ENCODE assay signal across 1 cellular context in the genomic region with DNA sequence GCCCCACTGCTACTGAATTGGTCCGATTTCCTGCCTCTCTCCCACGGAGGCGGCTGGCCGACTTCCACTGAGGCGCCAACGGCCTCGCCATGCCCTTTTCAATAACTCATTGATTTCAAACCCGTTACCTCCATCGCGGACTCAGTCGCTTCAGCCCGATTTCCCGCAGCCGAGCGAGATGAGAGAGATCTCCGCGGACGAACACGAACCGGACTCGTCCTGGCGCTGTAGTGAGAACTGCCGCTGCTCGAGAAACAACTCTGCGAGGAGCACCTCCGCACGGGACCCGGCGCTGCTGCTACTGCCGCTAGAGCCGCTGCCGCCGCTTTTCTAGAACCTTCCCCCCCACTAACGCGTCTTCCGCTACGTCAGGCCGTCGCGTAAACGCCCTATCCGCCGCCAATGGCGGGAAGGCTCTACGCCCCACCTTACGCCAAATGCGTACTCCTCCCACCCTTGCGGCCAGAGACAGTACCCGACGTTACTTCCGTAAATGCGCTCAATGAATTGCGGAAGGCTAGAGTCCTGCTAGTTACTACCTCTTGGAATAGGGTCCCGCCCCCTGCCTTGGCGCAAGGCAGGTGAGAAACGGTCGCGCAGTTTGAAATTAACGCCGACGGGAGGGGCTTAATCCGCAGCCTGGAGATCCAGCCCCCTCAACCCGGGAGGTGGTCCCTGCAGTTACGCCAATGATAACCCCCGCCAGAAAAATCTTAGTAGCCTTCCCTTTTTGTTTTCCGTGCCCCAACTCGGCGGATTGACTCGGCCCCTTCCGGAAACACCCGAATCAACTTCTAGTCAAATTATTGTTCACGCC.
TF ChIP-seq lines count a peak whose summit lies in the region.

TSS of gene HNRNPA2B1 (minus strand) at position 303 of the 817 bp plus-strand sequence. CDS start at position 134, 169 bp downstream.

TF ChIP-seq in HepG2, 621 proteins besides CTCF, POLR2A, EP300 and RAD21 (continued from another document and continues in another):
- no peak for TF ChIP-seq NR2C2 (CRISPR knock-in tag; IDR thresholded peaks at IDR 0.05; ENCODE audit: borderline replicate concordance)
- TF ChIP-seq ZIK1 (CRISPR knock-in tag; IDR thresholded peaks at IDR 0.05; ENCODE audit: borderline replicate concordance, low read depth): no peak
- 0 out of 2 replicates have a peak, but pooled peaks have one; percentile 11 for TF ChIP-seq CCDC6 (CRISPR knock-in tag; IDR thresholded peaks at IDR 0.05)
- no peak for TF ChIP-seq MEIS1 (CRISPR knock-in tag; IDR thresholded peaks at IDR 0.05; ENCODE audit: borderline replicate concordance)
- TF ChIP-seq AGO2 (optimal IDR thresholded peaks at IDR 0.05; ENCODE audit: low read depth, low read length): peak; percentile 97
- TF ChIP-seq ZEB1 (IDR thresholded peaks at IDR 0.05; ENCODE audit: insufficient replicate concordance, low read depth): peak; percentile 83
- TF ChIP-seq, protein P1, sequence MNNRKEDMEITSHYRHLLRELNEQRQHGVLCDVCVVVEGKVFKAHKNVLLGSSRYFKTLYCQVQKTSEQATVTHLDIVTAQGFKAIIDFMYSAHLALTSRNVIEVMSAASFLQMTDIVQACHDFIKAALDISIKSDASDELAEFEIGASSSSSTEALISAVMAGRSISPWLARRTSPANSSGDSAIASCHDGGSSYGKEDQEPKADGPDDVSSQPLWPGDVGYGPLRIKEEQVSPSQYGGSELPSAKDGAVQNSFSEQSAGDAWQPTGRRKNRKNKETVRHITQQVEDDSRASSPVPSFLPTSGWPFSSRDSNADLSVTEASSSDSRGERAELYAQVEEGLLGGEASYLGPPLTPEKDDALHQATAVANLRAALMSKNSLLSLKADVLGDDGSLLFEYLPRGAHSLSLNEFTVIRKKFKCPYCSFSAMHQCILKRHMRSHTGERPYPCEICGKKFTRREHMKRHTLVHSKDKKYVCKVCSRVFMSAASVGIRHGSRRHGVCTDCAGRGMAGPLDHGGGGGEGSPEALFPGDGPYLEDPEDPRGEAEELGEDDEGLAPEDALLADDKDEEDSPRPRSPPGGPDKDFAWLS (CRISPR knock-in tag; IDR thresholded peaks at IDR 0.05; ENCODE audit: borderline replicate concordance): no peak
- no peak for TF ChIP-seq AKAP8 (CRISPR knock-in tag; IDR thresholded peaks at IDR 0.05)
- TF ChIP-seq ERF (CRISPR knock-in tag; IDR thresholded peaks at IDR 0.05): peak; percentile 77; the same call in 1 of the 2 replicates
- TF ChIP-seq SIX1 (CRISPR knock-in tag; IDR thresholded peaks at IDR 0.05; ENCODE audit: borderline replicate concordance): 0 out of 2 replicates have a peak, but pooled peaks have one; percentile 22
- TF ChIP-seq ZNF136 (CRISPR knock-in tag; IDR thresholded peaks at IDR 0.05; ENCODE audit: low read depth): 0 out of 2 replicates have a peak, but pooled peaks have one; percentile 59
- no peak for TF ChIP-seq ZNF432 (CRISPR knock-in tag; IDR thresholded peaks at IDR 0.05; ENCODE audit: borderline replicate concordance)
- no peak for TF ChIP-seq DDIT3 (CRISPR knock-in tag; IDR thresholded peaks at IDR 0.05)
- TF ChIP-seq SYNCRIP (IDR thresholded peaks at IDR 0.05; ENCODE audit: insufficient read depth, low read depth, low read length): no peak
- TF ChIP-seq ARID5B (CRISPR knock-in tag; IDR thresholded peaks at IDR 0.05): peak; percentile 32; the same call in 1 of the 2 replicates
- TF ChIP-seq ZNF674 (CRISPR knock-in tag; IDR thresholded peaks at IDR 0.05; ENCODE audit: low read depth): no peak
- no peak for TF ChIP-seq ZNF101 (CRISPR knock-in tag; IDR thresholded peaks at IDR 0.05; ENCODE audit: borderline replicate concordance, low read depth)
- TF ChIP-seq ZNF34 (CRISPR knock-in tag; IDR thresholded peaks at IDR 0.05; ENCODE audit: borderline replicate concordance): no peak
- peak; percentile 90 for TF ChIP-seq ZNF232 (CRISPR knock-in tag; IDR thresholded peaks at IDR 0.05; ENCODE audit: borderline replicate concordance)
- TF ChIP-seq, protein P2, sequence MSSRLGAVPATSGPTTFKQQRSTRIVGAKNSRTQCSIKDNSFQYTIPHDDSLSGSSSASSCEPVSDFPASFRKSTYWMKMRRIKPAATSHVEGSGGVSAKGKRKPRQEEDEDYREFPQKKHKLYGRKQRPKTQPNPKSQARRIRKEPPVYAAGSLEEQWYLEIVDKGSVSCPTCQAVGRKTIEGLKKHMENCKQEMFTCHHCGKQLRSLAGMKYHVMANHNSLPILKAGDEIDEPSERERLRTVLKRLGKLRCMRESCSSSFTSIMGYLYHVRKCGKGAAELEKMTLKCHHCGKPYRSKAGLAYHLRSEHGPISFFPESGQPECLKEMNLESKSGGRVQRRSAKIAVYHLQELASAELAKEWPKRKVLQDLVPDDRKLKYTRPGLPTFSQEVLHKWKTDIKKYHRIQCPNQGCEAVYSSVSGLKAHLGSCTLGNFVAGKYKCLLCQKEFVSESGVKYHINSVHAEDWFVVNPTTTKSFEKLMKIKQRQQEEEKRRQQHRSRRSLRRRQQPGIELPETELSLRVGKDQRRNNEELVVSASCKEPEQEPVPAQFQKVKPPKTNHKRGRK (CRISPR knock-in tag; IDR thresholded peaks at IDR 0.05): no peak
- TF ChIP-seq ZFP36L2 (CRISPR knock-in tag; IDR thresholded peaks at IDR 0.05): 0 out of 2 replicates have a peak, but pooled peaks have one; percentile 39
- 0 out of 2 replicates have a peak, but pooled peaks have one; percentile 39 for TF ChIP-seq ZFP91 (CRISPR knock-in tag; IDR thresholded peaks at IDR 0.05; ENCODE audit: borderline replicate concordance)
- peak; percentile 78 for TF ChIP-seq ZNF329 (CRISPR knock-in tag; IDR thresholded peaks at IDR 0.05; ENCODE audit: low read depth)
- TF ChIP-seq, protein P3, sequence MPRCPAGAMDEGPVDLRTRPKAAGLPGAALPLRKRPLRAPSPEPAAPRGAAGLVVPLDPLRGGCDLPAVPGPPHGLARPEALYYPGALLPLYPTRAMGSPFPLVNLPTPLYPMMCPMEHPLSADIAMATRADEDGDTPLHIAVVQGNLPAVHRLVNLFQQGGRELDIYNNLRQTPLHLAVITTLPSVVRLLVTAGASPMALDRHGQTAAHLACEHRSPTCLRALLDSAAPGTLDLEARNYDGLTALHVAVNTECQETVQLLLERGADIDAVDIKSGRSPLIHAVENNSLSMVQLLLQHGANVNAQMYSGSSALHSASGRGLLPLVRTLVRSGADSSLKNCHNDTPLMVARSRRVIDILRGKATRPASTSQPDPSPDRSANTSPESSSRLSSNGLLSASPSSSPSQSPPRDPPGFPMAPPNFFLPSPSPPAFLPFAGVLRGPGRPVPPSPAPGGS (CRISPR knock-in tag; IDR thresholded peaks at IDR 0.05): no peak; the same call in 1 of the 2 replicates
- no peak for TF ChIP-seq ZNF354B (CRISPR knock-in tag; IDR thresholded peaks at IDR 0.05)
- TF ChIP-seq ZNF879 (CRISPR knock-in tag; IDR thresholded peaks at IDR 0.05): no peak
- TF ChIP-seq CEBPG (CRISPR knock-in tag; IDR thresholded peaks at IDR 0.05): no peak
- TF ChIP-seq PLRG1 (conservative IDR thresholded peaks at IDR 0.05): no peak
- TF ChIP-seq ZBTB20 (CRISPR knock-in tag; IDR thresholded peaks at IDR 0.05; ENCODE audit: borderline replicate concordance, low read depth): peak; percentile 19; the same call in 1 of the 2 replicates
- peak; percentile 25; the same call in 1 of the 2 replicates for TF ChIP-seq MIXL1 (CRISPR knock-in tag; IDR thresholded peaks at IDR 0.05)
- TF ChIP-seq NR1H2 (CRISPR knock-in tag; IDR thresholded peaks at IDR 0.05; ENCODE audit: borderline replicate concordance, low read depth): no peak
- TF ChIP-seq KLF16 (CRISPR knock-in tag; IDR thresholded peaks at IDR 0.05): peak in 1 of 2 experiments; percentile 78; a peak in 2 of 4 replicates
- TF ChIP-seq RNF219 (CRISPR knock-in tag; IDR thresholded peaks at IDR 0.05): no peak
- TF ChIP-seq ZNF574 (CRISPR knock-in tag; IDR thresholded peaks at IDR 0.05): no peak; the same call in 1 of the 2 replicates
- TF ChIP-seq HMG20A (CRISPR knock-in tag; IDR thresholded peaks at IDR 0.05; ENCODE audit: borderline replicate concordance): no peak
- no peak for TF ChIP-seq ZNF251 (CRISPR knock-in tag; IDR thresholded peaks at IDR 0.05)
- TF ChIP-seq ZNF124 (CRISPR knock-in tag; IDR thresholded peaks at IDR 0.05): peak; percentile 74; the same call in 1 of the 2 replicates
- TF ChIP-seq ZNF839 (CRISPR knock-in tag; IDR thresholded peaks at IDR 0.05; ENCODE audit: borderline replicate concordance): no peak
- peak; percentile 90; the same call in 1 of the 2 replicates for TF ChIP-seq ZNF256 (CRISPR knock-in tag; conservative IDR thresholded peaks at IDR 0.05)
- peak; percentile 67; the same call in 1 of the 2 replicates for TF ChIP-seq POLR2AphosphoS2 (IDR thresholded peaks at IDR 0.05; ENCODE audit: low read depth, low read length)
- peak; percentile 67; the same call in 1 of the 2 replicates for TF ChIP-seq ZBTB43 (CRISPR knock-in tag; conservative IDR thresholded peaks at IDR 0.05)
